9 cellular contexts compared by ENCODE assay signal in the genomic region with DNA sequence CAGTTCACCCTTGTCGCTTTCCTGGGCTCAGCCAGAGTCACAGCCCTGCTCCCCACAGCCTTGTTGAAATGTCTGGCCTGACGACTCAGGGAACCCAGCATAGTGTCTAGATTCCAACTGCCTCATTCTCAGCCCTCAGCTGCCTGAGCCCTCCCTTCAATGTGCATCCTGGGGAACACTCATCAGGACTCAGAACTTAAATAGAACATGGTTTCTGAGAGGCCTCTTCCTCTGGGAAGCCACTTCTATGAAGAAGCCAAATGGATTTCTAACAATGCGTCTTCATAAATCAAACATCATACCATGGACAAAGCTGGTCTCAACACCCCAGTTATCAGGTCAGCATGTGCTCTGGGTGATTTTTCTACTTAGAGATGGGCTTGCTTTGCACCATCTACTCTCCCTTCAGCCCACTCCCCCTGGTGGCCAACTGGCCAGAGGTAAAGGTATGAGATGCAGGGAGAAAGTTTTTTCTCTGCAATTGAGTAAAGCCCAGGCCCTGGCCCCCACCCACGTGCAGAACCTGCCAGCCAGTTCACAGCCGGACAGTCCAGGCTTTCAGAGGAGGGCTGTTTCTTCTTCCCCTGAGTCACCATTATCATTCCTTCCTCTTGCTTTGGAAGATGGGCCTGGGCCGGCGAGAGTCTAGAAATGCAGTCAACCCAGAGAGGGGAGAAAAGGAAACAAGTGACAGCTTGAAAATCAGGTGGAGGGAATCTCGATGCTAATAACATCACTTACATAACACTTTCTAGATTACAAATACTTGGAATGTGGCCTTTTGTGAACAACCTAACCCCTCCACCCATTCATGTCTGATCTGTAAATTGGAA. TPM values are rescaled to one million over a fixed set of nuclear protein-coding genes. Genes with fewer than 3 reads are reported as not detected.
DNase-seq lines count a peak whose midpoint lies in the region; ATAC-seq and TF ChIP-seq lines count a peak whose summit lies in the region.
"Had no signal": no experiment of that assay in that cellular context is flagged by ENCODE, and none has a peak within 500 bp of the region (broad histone marks: within the 10 kb centered on the region; RNA-seq: fewer than 3 reads in every experiment).

No MANE protein-coding gene starts in this region.

- peak overlapping the region in 8 of 9 donors; percentile 68 to 96 (median 86) for H3K27ac Mint-ChIP-seq in naive thymus-derived CD4-positive, alpha-beta T cell
- no peak overlapping the region for H3K27ac Mint-ChIP-seq in stimulated activated naive CD8-positive, alpha-beta T cell treated with anti-CD3 and anti-CD28 coated beads, Interleukin-15, amount 100 ng/mL, for 72 hours

- peaks cover 0 to 32% (median 10%) of the 10 kb centered on the region in 5 donors for H3K36me3 Mint-ChIP-seq in naive thymus-derived CD4-positive, alpha-beta T cell

- no peaks in the 10 kb centered on the region for H3K9me3 Mint-ChIP-seq in naive thymus-derived CD4-positive, alpha-beta T cell
- no peaks in the 10 kb centered on the region for H3K9me3 Mint-ChIP-seq in stimulated activated naive CD8-positive, alpha-beta T cell treated with anti-CD3 and anti-CD28 coated beads, Interleukin-15, amount 100 ng/mL, for 72 hours

- H3K27me3 Mint-ChIP-seq in naive thymus-derived CD4-positive, alpha-beta T cell: no peaks in the 10 kb centered on the region
- no peaks in the 10 kb centered on the region for H3K27me3 Mint-ChIP-seq in stimulated activated naive CD8-positive, alpha-beta T cell treated with anti-CD3 and anti-CD28 coated beads, Interleukin-15, amount 100 ng/mL, for 72 hours

- no peak overlapping the region for H3K4me3 Mint-ChIP-seq in naive thymus-derived CD4-positive, alpha-beta T cell
- H3K4me3 Mint-ChIP-seq in stimulated activated naive CD8-positive, alpha-beta T cell treated with anti-CD3 and anti-CD28 coated beads, Interleukin-15, amount 100 ng/mL, for 72 hours: no peak overlapping the region

- H3K4me1 Mint-ChIP-seq in naive thymus-derived CD4-positive, alpha-beta T cell: peaks cover 20 to 54% (median 36%) of the 10 kb centered on the region in 7 donors
- peaks cover 48% of the 10 kb centered on the region for H3K4me1 Mint-ChIP-seq in stimulated activated naive CD8-positive, alpha-beta T cell treated with anti-CD3 and anti-CD28 coated beads, Interleukin-15, amount 100 ng/mL, for 72 hours

- peaks cover 6 to 18% of the 10 kb centered on the region in 2 donors for H3K4me1 ChIP-seq in naive thymus-derived CD4-positive, alpha-beta T cell (ENCODE audit: control insufficient read depth in 2 of 2, insufficient read depth in 2 of 2, low read length in 2 of 2)

- peak overlapping the region; percentile 10 for H3K27ac ChIP-seq in naive thymus-derived CD4-positive, alpha-beta T cell (ENCODE audit: low read depth, low read length)
- H3K27ac ChIP-seq: skin epidermis had no signal

- H3K9me3 ChIP-seq in naive thymus-derived CD4-positive, alpha-beta T cell (ENCODE audit: control insufficient read depth in 2 of 3, low read length in 3 of 3): no peaks in the 10 kb centered on the region

- in situ Hi-C loops in ACHN (cut with HindIII; ENCODE audit: low pct_ligation_motif_present, low pct_unique_long_range_greater_than_20kb, low sequenced_read_pairs) (no loop called here), GM13977 (cut with MboI; ENCODE audit: low pct_unique_long_range_greater_than_20kb, low sequenced_read_pairs, unreplicated experiment) (loop anchor here (5.0 to 25.0 kb wide), 3 partner anchors 33 to 418 kb away; a partner anchor contains a TSS)

- CTCF ChIA-PET in naive thymus-derived CD4-positive, alpha-beta T cell (lab: Charles Lee): interaction anchor here (0.5 to 6.1 kb wide), 16 partner anchors 15 to 267 kb away, joined by 3 to 48 read pairs (median 4); a partner anchor contains a TSS

- H3K27me3 ChIP-seq in naive thymus-derived CD4-positive, alpha-beta T cell (ENCODE audit: control insufficient read depth in 2 of 2, insufficient read depth in 2 of 2, low read length in 2 of 2): no peaks in the 10 kb centered on the region

- H3K4me3 ChIP-seq in naive thymus-derived CD4-positive, alpha-beta T cell (ENCODE audit: low read length): no peak overlapping the region
- H3K4me3 ChIP-seq: skin epidermis had no signal

- peak; percentile 69 for DNase-seq in ACHN
- peak; percentile 53 for DNase-seq in GM13977 (ENCODE audit: low spot score)
- DNase-seq in NCI-H226: peak; percentile 61
- DNase-seq in activated CD4-positive, alpha-beta T cell treated with anti-CD3 and anti-CD28 coated beads, Interleukin-2, amount 50 U/mL, for 4 hours: peak; percentile 76 to 77
- peak; percentile 78 for DNase-seq in effector CD4-positive, alpha-beta T cell
- DNase-seq in naive thymus-derived CD4-positive, alpha-beta T cell: peak; percentile 51 to 77 (median 67)
- DNase-seq in stimulated activated naive CD8-positive, alpha-beta T cell treated with anti-CD3 and anti-CD28 coated beads, Interleukin-15, amount 100 ng/mL, for 72 hours: peak; percentile 68 to 78

- peak; percentile 75 for ATAC-seq in naive thymus-derived CD4-positive, alpha-beta T cell
- peak; percentile 86 for ATAC-seq in stimulated activated naive CD8-positive, alpha-beta T cell treated with anti-CD3 and anti-CD28 coated beads, Interleukin-15, amount 100 ng/mL, for 72 hours
- no peak for ATAC-seq in GM18498 (IDR thresholded peaks at IDR 0.05; ENCODE audit: unreplicated experiment)

- intact Hi-C loops in naive thymus-derived CD4-positive, alpha-beta T cell (cut with micrococcal nuclease): loop anchor here (1.0 to 10.0 kb wide), 5 partner anchors 34 to 304 kb away; a partner anchor contains a TSS

- TF ChIP-seq CTCF in GM13977 (IDR thresholded peaks at IDR 0.05; ENCODE audit: extremely low read depth, insufficient read depth, missing control alignments): peak; percentile 81

- peaks cover 5 to 35% (median 5%) of the 10 kb centered on the region in 3 experiments for H3K36me3 ChIP-seq in naive thymus-derived CD4-positive, alpha-beta T cell (ENCODE audit: control insufficient read depth in 2 of 3, insufficient read depth in 3 of 3, low read length in 3 of 3)

- POLR2A ChIA-PET in naive thymus-derived CD4-positive, alpha-beta T cell (lab: Charles Lee): interaction anchor here (1.1 to 4.1 kb wide), 4 partner anchors 9 to 53 kb away, joined by 4 to 19 read pairs (median 6); a partner anchor contains a TSS

RNA-seq across cellular contexts. Expression of a gene that starts 32.1 kb away (rescaled TPM):
- 10 to 100 TPM in 1 of 5 experiments, 1 to 10 TPM in 1, under 1 TPM in 3; 0.27 to 33.6 (median 0.46) TPM for total RNA-seq in naive thymus-derived CD4-positive, alpha-beta T cell
- 1 to 10 TPM; 3.9 to 4.6 TPM for polyA plus RNA-seq in naive thymus-derived CD4-positive, alpha-beta T cell

RNA-seq across cellular contexts. Expression of a gene that starts 34.6 kb away (rescaled TPM):
- total RNA-seq in naive thymus-derived CD4-positive, alpha-beta T cell: 100 to 1,000 TPM in 4 of 5 experiments, 1 to 10 TPM in 1; 5.6 to 141 (median 105) TPM
- polyA plus RNA-seq in naive thymus-derived CD4-positive, alpha-beta T cell: 100 to 1,000 TPM; 182 to 225 TPM

RNA-seq across cellular contexts. Expression of a gene that starts 54.4 kb away (rescaled TPM):
- total RNA-seq in naive thymus-derived CD4-positive, alpha-beta T cell: under 1 TPM in 1 of 5 experiments, not detected in 4; 0.88 TPM
- polyA plus RNA-seq in naive thymus-derived CD4-positive, alpha-beta T cell: not detected

Comparison
In these comparisons a context has a peak if more than half of its experiments do, and no peak if none do; other contexts are left out.
1. H3K27ac Mint-ChIP-seq: peak in naive thymus-derived CD4-positive, alpha-beta T cell (8 of 9); none in stimulated activated naive CD8-positive, alpha-beta T cell treated with anti-CD3 and anti-CD28 coated beads, Interleukin-15, amount 100 ng/mL, for 72 hours (0 of 2).
2. Peak in every context shown above with its lines, with median percentiles within 50 percentile points of each other: DNase-seq.